ENCODE assay signal across 10 cellular contexts in genomic region chr1:153353226-153353947, GRCh38. TPM values are rescaled to one million over a fixed set of nuclear protein-coding genes. Genes with fewer than 3 reads are reported as not detected.
A peak's percentile ranks its signal among the peaks of the same experiment; 100 is the strongest.
DNase-seq lines count a peak whose midpoint lies in the region; ATAC-seq and TF ChIP-seq lines count a peak whose summit lies in the region.
"Had no signal": no experiment of that assay in that cellular context is flagged by ENCODE, and none has a peak within 500 bp of the region (broad histone marks: within the 10 kb centered on the region; RNA-seq: fewer than 3 reads in every experiment).

No MANE protein-coding gene starts in this region.

- H3K4me3 ChIP-seq in AG09309 (ENCODE audit: control insufficient read depth, low read depth, low read length) = no peak overlapping the region
- H3K4me3 ChIP-seq in GM12875 (ENCODE audit: low read depth, low read length) = no peak overlapping the region
- H3K4me3 ChIP-seq in uterus = no peak overlapping the region
- no peak overlapping the region for H3K4me3 ChIP-seq in neuronal stem cell (ENCODE audit: low read length in 2 of 2)

- TF ChIP-seq POLR2A in uterus (IDR thresholded peaks at IDR 0.05) = no peak

- H2BK12ac ChIP-seq in neuronal stem cell (ENCODE audit: low read length) = no peak overlapping the region

- peaks cover 6% of the 10 kb centered on the region for H3K27me3 Mint-ChIP-seq in glutamatergic neuron (ENCODE audit: unreplicated experiment)

- TF ChIP-seq CTCF in AG09309 (IDR thresholded peaks at IDR 0.05; ENCODE audit: control insufficient read depth, insufficient read depth, low read depth, low read length, missing control alignments) (peak; percentile 34), GM12875 (IDR thresholded peaks at IDR 0.05; ENCODE audit: borderline replicate concordance, insufficient read depth, low read depth, low read length) (peak; percentile 58), glutamatergic neuron (IDR thresholded peaks at IDR 0.05; ENCODE audit: partially characterized antibody, unreplicated experiment) (peak; percentile 61), uterus (IDR thresholded peaks at IDR 0.05) (no peak)

- H4K91ac ChIP-seq in neuronal stem cell (ENCODE audit: low read depth, low read length, poor library complexity) = no peak overlapping the region

- H3K27ac Mint-ChIP-seq in glutamatergic neuron (ENCODE audit: unreplicated experiment) = no peak overlapping the region

- no CpG with 5 or more reads among the region's 7 CpGs for WGBS in neuronal stem cell (ENCODE audit: extremely low coverage in 2 of 2, insufficient read length in 2 of 2, insufficient replicate concordance in 1 of 2), 2 donors

- H3K23ac ChIP-seq in neuronal stem cell (ENCODE audit: low read depth, low read length, poor library complexity) = no peak overlapping the region

- no peak overlapping the region for H3K14ac ChIP-seq in neuronal stem cell (ENCODE audit: low read length)

- H3K4me2 ChIP-seq in neuronal stem cell (ENCODE audit: insufficient read depth, low read length, poor library complexity, severe bottlenecking) = no peak overlapping the region

- no peak overlapping the region for H2AFZ ChIP-seq in neuronal stem cell (ENCODE audit: low read length)

- H3K36me3 ChIP-seq in uterus (no peaks in the 10 kb centered on the region), neuronal stem cell (replicated peaks in 1 of 2; ENCODE audit: control insufficient read depth in 2 of 2, insufficient read depth in 2 of 2, low read length in 2 of 2) (no peaks in the 10 kb centered on the region)

- peaks cover 0 to 9% of the 10 kb centered on the region in 2 donors for H3K27me3 ChIP-seq in uterus
- peaks cover 0 to 21% (median 0%) of the 10 kb centered on the region in 3 experiments for H3K27me3 ChIP-seq in neuronal stem cell (ENCODE audit: control insufficient read depth in 3 of 3, insufficient read depth in 3 of 3, low read depth in 1 of 3, low read length in 3 of 3)

- peaks cover 2% of the 10 kb centered on the region for H3K4me1 Mint-ChIP-seq in glutamatergic neuron (ENCODE audit: low read depth, unreplicated experiment)

- H3K79me1 ChIP-seq in neuronal stem cell (ENCODE audit: low read depth, low read length) = no peaks in the 10 kb centered on the region

- no peak overlapping the region for H2BK120ac ChIP-seq in neuronal stem cell (ENCODE audit: low read depth, low read length)

- H3K36me3 Mint-ChIP-seq in glutamatergic neuron (ENCODE audit: unreplicated experiment) = no peaks in the 10 kb centered on the region

- no peak overlapping the region for H3K9ac ChIP-seq in neuronal stem cell (ENCODE audit: low read depth, low read length, poor library complexity)

- H4K8ac ChIP-seq in neuronal stem cell (ENCODE audit: low read depth, low read length) = no peak overlapping the region

- H3K9me3 ChIP-seq in uterus = no peaks in the 10 kb centered on the region
- no peaks in the 10 kb centered on the region for H3K9me3 ChIP-seq in neuronal stem cell (replicated peaks in 1 of 2; ENCODE audit: control insufficient read depth in 2 of 2, insufficient read depth in 1 of 2, low read depth in 1 of 2, low read length in 2 of 2)

- H3K4me1 ChIP-seq in uterus (no peaks in the 10 kb centered on the region), neuronal stem cell (ENCODE audit: control insufficient read depth in 2 of 2, insufficient read depth in 1 of 2, low read depth in 1 of 2, low read length in 2 of 2) (no peaks in the 10 kb centered on the region)

- H3K18ac ChIP-seq in neuronal stem cell (ENCODE audit: low read length) = no peak overlapping the region

- H3K9me3 Mint-ChIP-seq in glutamatergic neuron (ENCODE audit: unreplicated experiment) = no peaks in the 10 kb centered on the region

- no peak overlapping the region for H2BK5ac ChIP-seq in neuronal stem cell (ENCODE audit: low read length)

- no peak overlapping the region for H2BK15ac ChIP-seq in neuronal stem cell (ENCODE audit: low read length)

- H2AK5ac ChIP-seq in neuronal stem cell (ENCODE audit: low read depth, low read length) = no peak overlapping the region

- H3K27ac ChIP-seq in uterus (no peak overlapping the region), neuronal stem cell (replicated peaks; ENCODE audit: low read length) (no peak overlapping the region)

- H3K4me3 Mint-ChIP-seq in glutamatergic neuron (ENCODE audit: unreplicated experiment) = no peak overlapping the region

- in situ Hi-C loops in KBM-7 (cut with MboI; ENCODE audit: low pct_unique_long_range_greater_than_20kb, low sequenced_read_pairs) = no loop called here

- DNase-seq in AG09309 (ENCODE audit: low read depth) (no peak), RPMI8226 (peak; percentile 41), glutamatergic neuron (peak; percentile 70), KBM-7 (no peak), uterus (no peak), neuronal stem cell (ENCODE audit: low spot score) (no peak)
- DNase-seq: activated naive CD4-positive, alpha-beta T cell treated with anti-CD3 and anti-CD28 coated beads, Interleukin-2, amount 50 U/mL, for 16 hours had no signal

- H3K4ac ChIP-seq in neuronal stem cell (ENCODE audit: low read length) = no peak overlapping the region

- ATAC-seq in HG02981 (IDR thresholded peaks at IDR 0.05; ENCODE audit: unreplicated experiment) = no peak

- intact Hi-C loops in uterus (cut with DNase I; ENCODE audit: low total_unique reads) = no loop called here

RNA-seq across cellular contexts. Expression of gene S100A9, which starts 4.3 kb away (rescaled TPM):
- not detected for total RNA-seq in glutamatergic neuron (ENCODE audit: unreplicated experiment)
- total RNA-seq in uterus = 100 to 1,000 TPM in 1 of 4 donors, 10 to 100 TPM in 3; 33.4 to 175 (median 54.0) TPM
- not detected for polyA plus RNA-seq in neuronal stem cell (2013, experiment 1 of 2)
- polyA plus RNA-seq in neuronal stem cell (2013, experiment 2 of 2) = not detected

RNA-seq across cellular contexts. Expression of gene PGLYRP4, which starts 4.7 kb away (rescaled TPM):
- total RNA-seq in glutamatergic neuron (ENCODE audit: unreplicated experiment) = not detected
- total RNA-seq in uterus = not detected
- polyA plus RNA-seq in neuronal stem cell (2013, experiment 1 of 2) = not detected
- not detected for polyA plus RNA-seq in neuronal stem cell (2013, experiment 2 of 2)
- total RNA-seq: liver had no signal
- polyA plus RNA-seq: liver had no signal

RNA-seq across cellular contexts. Expression of gene S100A12, which starts 22.0 kb away (rescaled TPM):
- total RNA-seq in glutamatergic neuron (ENCODE audit: unreplicated experiment) = not detected
- 1 to 10 TPM in 2 of 4 donors, not detected in 2; 2.6 to 3.2 TPM for total RNA-seq in uterus
- not detected for polyA plus RNA-seq in neuronal stem cell (2013, experiment 1 of 2)
- not detected for polyA plus RNA-seq in neuronal stem cell (2013, experiment 2 of 2)

RNA-seq across cellular contexts. Expression of gene S100A8, which starts 37.5 kb away (rescaled TPM):
- total RNA-seq in glutamatergic neuron (ENCODE audit: unreplicated experiment) = not detected
- total RNA-seq in uterus = 10 to 100 TPM in 2 of 4 donors, 1 to 10 TPM in 1, not detected in 1; 5.4 to 25.2 (median 24.7) TPM
- polyA plus RNA-seq in neuronal stem cell (2013, experiment 1 of 2) = not detected
- not detected for polyA plus RNA-seq in neuronal stem cell (2013, experiment 2 of 2)

RNA-seq across cellular contexts. Expression of gene PGLYRP3, which starts 40.6 kb away (rescaled TPM):
- total RNA-seq in glutamatergic neuron (ENCODE audit: unreplicated experiment) (not detected), uterus (not detected)
- polyA plus RNA-seq in neuronal stem cell (2013, experiment 1 of 2) = not detected
- polyA plus RNA-seq in neuronal stem cell (2013, experiment 2 of 2) = not detected
- total RNA-seq: liver had no signal
- polyA plus RNA-seq: liver had no signal

Comparison
In these comparisons a context has a peak if more than half of its experiments do, and no peak if none do; other contexts are left out.
1. DNase-seq: peak in RPMI8226 (single experiment) and glutamatergic neuron (single experiment); none in AG09309 (single experiment), KBM-7 (single experiment), uterus (0 of 2) and neuronal stem cell (single experiment).
2. CTCF ChIP-seq: peak in AG09309 (single experiment), GM12875 (single experiment) and glutamatergic neuron (single experiment); none in uterus (0 of 4).
3. RNA of gene S100A9, which starts 4.3 kb away (total RNA-seq): 33.4 to 175 TPM in uterus; not detected in glutamatergic neuron (single experiment); every median in the first group is over 10 times any median in the second.